In genomic region chr16:30561212-30561816, GRCh38 we compare ENCODE assay signal across 1 cellular context.
TF ChIP-seq lines count a peak whose summit lies in the region.

No MANE protein-coding gene starts in this region.

TF ChIP-seq in GM12878, 131 proteins besides CTCF, POLR2A, EP300 and RAD21 (continues in another document):
- TF ChIP-seq EED (IDR thresholded peaks at IDR 0.05; ENCODE audit: low read depth) (peak; percentile 67; the same call in 1 of the 2 replicates), BCL3 (IDR thresholded peaks at IDR 0.05; ENCODE audit: borderline replicate concordance, insufficient read depth, low read depth, low read length, poor library complexity, severe bottlenecking) (no peak), ZBTB40 (IDR thresholded peaks at IDR 0.05; ENCODE audit: borderline replicate concordance) (peak; percentile 51; the same call in 1 of the 2 replicates), TAF1 (IDR thresholded peaks at IDR 0.05; ENCODE audit: borderline replicate concordance, low read depth, low read length) (peak; percentile 59; the same call in 1 of the 2 replicates), USF1 (IDR thresholded peaks at IDR 0.05; ENCODE audit: borderline replicate concordance, extremely low read length, insufficient read depth, low read depth, low read length) (no peak), ZNF384 (IDR thresholded peaks at IDR 0.05; ENCODE audit: borderline replicate concordance, low read depth, low read length) (no peak), RUNX3 (IDR thresholded peaks at IDR 0.05; ENCODE audit: low read length) (0 out of 2 replicates have a peak, but pooled peaks have one; percentile 36), RELB (IDR thresholded peaks at IDR 0.05; ENCODE audit: low read depth) (peak; percentile 44; the same call in 1 of the 2 replicates), ZNF24 (IDR thresholded peaks at IDR 0.05) (peak; percentile 52; the same call in 1 of the 2 replicates), NBN (IDR thresholded peaks at IDR 0.05) (peak; percentile 60), IRF5 (IDR thresholded peaks at IDR 0.05; ENCODE audit: borderline replicate concordance) (no peak), RB1 (IDR thresholded peaks at IDR 0.05; ENCODE audit: borderline replicate concordance) (no peak), IKZF1 (conservative IDR thresholded peaks at IDR 0.05) (peak; percentile 78), NR2C1 (IDR thresholded peaks at IDR 0.05) (no peak), SKIL (IDR thresholded peaks at IDR 0.05; ENCODE audit: low read depth, poor library complexity, severe bottlenecking) (no peak), GABPA (IDR thresholded peaks at IDR 0.05; ENCODE audit: low read depth) (peak; percentile 70; the same call in 1 of the 2 replicates), DPF2 (IDR thresholded peaks at IDR 0.05) (0 out of 2 replicates have a peak, but pooled peaks have one; percentile 42), CHD2 (IDR thresholded peaks at IDR 0.05; ENCODE audit: borderline replicate concordance, low read depth, low read length) (0 out of 2 replicates have a peak, but pooled peaks have one; percentile 32), SREBF1 (IDR thresholded peaks at IDR 0.05; ENCODE audit: low read length) (no peak), ZNF687 (IDR thresholded peaks at IDR 0.05) (peak; percentile 70; the same call in 1 of the 2 replicates), YY1 (IDR thresholded peaks at IDR 0.05; ENCODE audit: low read depth, low read length) (peak; percentile 88), ZBTB33 (IDR thresholded peaks at IDR 0.05) (no peak), IRF3 (IDR thresholded peaks at IDR 0.05) (no peak), BACH1 (IDR thresholded peaks at IDR 0.05; ENCODE audit: borderline replicate concordance) (peak; percentile 35; the same call in 1 of the 2 replicates), ZNF274 (IDR thresholded peaks at IDR 0.05; ENCODE audit: insufficient read depth, insufficient read length) (no peak), NR2C2 (IDR thresholded peaks at IDR 0.05; ENCODE audit: borderline replicate concordance, control insufficient read depth, insufficient read length, low read depth) (no peak), ZNF622 (IDR thresholded peaks at IDR 0.05) (no peak), PAX8 (IDR thresholded peaks at IDR 0.05) (no peak), IKZF2 (IDR thresholded peaks at IDR 0.05) (peak; percentile 28 to 40; a peak in 1 of 4 replicates)
